23 cellular contexts compared by ENCODE assay signal in the genomic region with DNA sequence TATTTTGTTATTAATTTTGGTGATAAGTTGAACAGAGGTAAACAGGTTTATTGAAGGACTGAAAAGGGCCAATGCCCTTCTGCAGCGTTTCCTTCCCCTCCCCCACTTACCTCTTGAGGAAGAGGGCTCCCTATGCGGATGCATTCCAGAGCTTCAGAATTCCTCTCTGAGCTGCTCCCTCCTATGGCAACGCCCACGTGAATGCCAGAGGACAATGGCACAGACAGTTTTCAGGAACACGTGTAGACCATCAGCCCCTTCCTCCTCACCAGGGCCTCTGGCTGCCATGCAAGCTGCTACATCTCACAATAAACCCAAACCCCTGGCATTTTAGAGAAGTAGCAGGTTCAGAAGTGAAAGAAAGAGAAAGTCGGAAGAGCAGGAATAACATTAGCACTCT.
DNase-seq lines count a peak whose midpoint lies in the region; ATAC-seq and TF ChIP-seq lines count a peak whose summit lies in the region.
"Had no signal": no experiment of that assay in that cellular context is flagged by ENCODE, and none has a peak within 500 bp of the region (broad histone marks: within the 10 kb centered on the region; RNA-seq: fewer than 3 reads in every experiment).

No MANE protein-coding gene starts in this region.

- H3K4me1 ChIP-seq in PC-3 (ENCODE audit: insufficient read depth, low read length) (no peaks in the 10 kb centered on the region), iPS-18a (ENCODE audit: control insufficient read depth, low read depth, low read length) (peaks cover 19% of the 10 kb centered on the region), neuronal stem cell (ENCODE audit: control insufficient read depth in 2 of 2, insufficient read depth in 1 of 2, low read depth in 1 of 2, low read length in 2 of 2) (peaks cover 5 to 7% of the 10 kb centered on the region in 2 donors)
- H3K4me1 ChIP-seq: heart right ventricle, psoas muscle, thyroid gland had no signal

- no peak overlapping the region for H2AK5ac ChIP-seq in neuronal stem cell (ENCODE audit: low read depth, low read length)

- H3K4ac ChIP-seq in neuronal stem cell (ENCODE audit: low read length): no peak overlapping the region

- POLR2A ChIA-PET in PC-3 (lab: Charles Lee; ENCODE audit: unreplicated experiment): no interaction called here

- H3K27me3 ChIP-seq in PC-3 (ENCODE audit: low read length) (no peaks in the 10 kb centered on the region), iPS-18a (ENCODE audit: control insufficient read depth, insufficient read depth, low read length) (no peaks in the 10 kb centered on the region), neuronal stem cell (ENCODE audit: control insufficient read depth in 3 of 3, insufficient read depth in 3 of 3, low read depth in 1 of 3, low read length in 3 of 3) (no peaks in the 10 kb centered on the region)
- H3K27me3 ChIP-seq: thyroid gland had no signal

- H3K23ac ChIP-seq in neuronal stem cell (ENCODE audit: low read depth, low read length, poor library complexity): no peak overlapping the region

- H2AFZ ChIP-seq in PC-3 (ENCODE audit: low read length) (no peak overlapping the region), neuronal stem cell (ENCODE audit: low read length) (peak overlapping the region; percentile 72)

- no peak overlapping the region for H4K91ac ChIP-seq in neuronal stem cell (ENCODE audit: low read depth, low read length, poor library complexity)

- ATAC-seq in PC-3 (no peak), natural killer cell (no peak)
- ATAC-seq: HCT116; heart right ventricle; left cardiac atrium; psoas muscle; stimulated activated naive CD8-positive, alpha-beta T cell treated with anti-CD3 and anti-CD28 coated beads, Interleukin-15, Interleukin-2, amounts not matched to agents 100 U/mL and 50 U/mL, for 24 hours had no signal

- H4K20me1 ChIP-seq in PC-3 (ENCODE audit: low read length): no peaks in the 10 kb centered on the region

- no CpG with 5 or more reads among the region's 6 CpGs for WGBS in neuronal stem cell (ENCODE audit: extremely low coverage in 2 of 2, insufficient read length in 2 of 2, insufficient replicate concordance in 1 of 2), 2 donors

- H3K27ac Mint-ChIP-seq in natural killer cell: no peak overlapping the region
- H3K27ac Mint-ChIP-seq: CD4-positive, alpha-beta T cell had no signal

- no peaks in the 10 kb centered on the region for H3K9me3 Mint-ChIP-seq in natural killer cell
- H3K9me3 Mint-ChIP-seq: CD4-positive, alpha-beta T cell had no signal

- H3K36me3 ChIP-seq in PC-3 (ENCODE audit: low read depth, low read length) (no peaks in the 10 kb centered on the region), iPS-18a (ENCODE audit: control insufficient read depth, low read depth, low read length) (no peaks in the 10 kb centered on the region), neuronal stem cell (replicated peaks in 1 of 2; ENCODE audit: control insufficient read depth in 2 of 2, insufficient read depth in 2 of 2, low read length in 2 of 2) (no peaks in the 10 kb centered on the region)
- H3K36me3 ChIP-seq: heart right ventricle, thyroid gland had no signal

- BruUV-seq in PC-3 (replicated peaks; lab: Mats Ljungman, UMichigan): no TSS peak

- CTCF ChIA-PET in PC-3 (lab: Charles Lee): no interaction called here

- TF ChIP-seq CTCF in PC-3 (conservative IDR thresholded peaks at IDR 0.05; ENCODE audit: low read depth, low read length): no peak
- no peak for TF ChIP-seq CTCF in natural killer cell (IDR thresholded peaks at IDR 0.05)

- H3K27ac ChIP-seq in PC-3 (ENCODE audit: low read length) (no peak overlapping the region), iPS-18a (ENCODE audit: low read length) (peak overlapping the region; percentile 89), neuronal stem cell (replicated peaks; ENCODE audit: low read length) (peak overlapping the region; percentile 56)
- H3K27ac ChIP-seq: heart right ventricle, psoas muscle, thyroid gland had no signal

- no peak overlapping the region for H4K8ac ChIP-seq in neuronal stem cell (ENCODE audit: low read depth, low read length)

- no peak overlapping the region for H2BK5ac ChIP-seq in neuronal stem cell (ENCODE audit: low read length)

- H3K4me1 Mint-ChIP-seq in natural killer cell: no peaks in the 10 kb centered on the region

- no peak overlapping the region for H3K4me3 Mint-ChIP-seq in natural killer cell
- H3K4me3 Mint-ChIP-seq: CD4-positive, alpha-beta T cell had no signal

- no peaks in the 10 kb centered on the region for H3K36me3 Mint-ChIP-seq in natural killer cell

- no peak overlapping the region for H2BK12ac ChIP-seq in neuronal stem cell (ENCODE audit: low read length)

- no peak overlapping the region for H2BK120ac ChIP-seq in neuronal stem cell (ENCODE audit: low read depth, low read length)

- H3K9me2 ChIP-seq in PC-3 (replicated peaks; ENCODE audit: low read length): no peaks in the 10 kb centered on the region

- H3F3A ChIP-seq in PC-3 (ENCODE audit: low read length, unreplicated experiment): no peaks in the 10 kb centered on the region

- DNase-seq in ELR (ENCODE audit: low read depth): peak; percentile 11
- DNase-seq in PC-3: peak; percentile 1
- peak; percentile 36 for DNase-seq in neuronal stem cell (ENCODE audit: low spot score)
- DNase-seq in T-helper 9 cell: no peak
- no peak for DNase-seq in SKM-1 (lab: John Stamatoyannopoulos, UW; ENCODE audit: unreplicated experiment)
- no peak for DNase-seq in natural killer cell
- DNase-seq in stimulated activated CD4-positive, alpha-beta T cell treated with anti-CD3 and anti-CD28 coated beads, Interleukin-15, amount 100 ng/mL, for 24 hours: no peak
- DNase-seq: activated CD4-positive, alpha-beta T cell treated with anti-CD3 and anti-CD28 coated beads, Interleukin-2, amount 50 U/mL, for 1 hour; activated effector memory CD4-positive, alpha-beta T cell treated with anti-CD3 and anti-CD28 coated beads, Interleukin-2, amount 50 U/mL, for 16 hours; CD4-positive, alpha-beta T cell; DMS53; heart right ventricle; left cardiac atrium; NCI-H1105; NCI-H2081 treated with DMSO at 0.1 percent for 48 hours; NCI-H526; psoas muscle; small intestine; stimulated activated CD4-positive, alpha-beta T cell treated with anti-CD3 and anti-CD28 coated beads, Interleukin-2, amount 100 ng/mL, for 48 hours; stimulated activated naive CD8-positive, alpha-beta T cell treated with anti-CD3 and anti-CD28 coated beads, Interleukin-15, Interleukin-2, amounts not matched to agents 100 U/mL and 50 U/mL, for 24 hours; thyroid gland had no signal

- H3K79me1 ChIP-seq in neuronal stem cell (ENCODE audit: low read depth, low read length): no peaks in the 10 kb centered on the region

- intact Hi-C loops in PC-3 (cut with micrococcal nuclease): no loop called here
- intact Hi-C loops in natural killer cell (cut with micrococcal nuclease): no loop called here

- no peaks in the 10 kb centered on the region for H3K79me2 ChIP-seq in PC-3 (ENCODE audit: low read length)

- H3K14ac ChIP-seq in neuronal stem cell (ENCODE audit: low read length): no peak overlapping the region

- H3K4me3 ChIP-seq in PC-3 (ENCODE audit: low read length) (no peak overlapping the region), iPS-18a (ENCODE audit: low read length) (no peak overlapping the region), neuronal stem cell (ENCODE audit: low read length in 2 of 2) (no peak overlapping the region)
- H3K4me3 ChIP-seq: heart right ventricle, psoas muscle, thyroid gland had no signal

- peaks cover 0 to 13% of the 10 kb centered on the region in 2 donors for H3K27me3 Mint-ChIP-seq in natural killer cell (ENCODE audit: low read depth in 2 of 2)

- H3K9ac ChIP-seq in PC-3 (ENCODE audit: low read length) (no peak overlapping the region), iPS-18a (ENCODE audit: low read length) (peak overlapping the region; percentile 64), neuronal stem cell (ENCODE audit: low read depth, low read length, poor library complexity) (no peak overlapping the region)

- H3K4me2 ChIP-seq in PC-3 (ENCODE audit: low read length) (no peak overlapping the region), neuronal stem cell (ENCODE audit: insufficient read depth, low read length, poor library complexity, severe bottlenecking) (no peak overlapping the region)

- no peak overlapping the region for H3K18ac ChIP-seq in neuronal stem cell (ENCODE audit: low read length)

- H3K9me3 ChIP-seq in PC-3 (ENCODE audit: low read length) (no peaks in the 10 kb centered on the region), iPS-18a (ENCODE audit: control insufficient read depth, low read depth, low read length) (no peaks in the 10 kb centered on the region), neuronal stem cell (replicated peaks in 1 of 2; ENCODE audit: control insufficient read depth in 2 of 2, insufficient read depth in 1 of 2, low read depth in 1 of 2, low read length in 2 of 2) (no peaks in the 10 kb centered on the region)
- H3K9me3 ChIP-seq: heart right ventricle, psoas muscle, thyroid gland had no signal

- H2BK15ac ChIP-seq in neuronal stem cell (ENCODE audit: low read length): no peak overlapping the region

Comparison
In these comparisons a context has a peak if more than half of its experiments do, and no peak if none do; other contexts are left out.
1. DNase-seq: peak in ELR (single experiment), PC-3 (single experiment) and neuronal stem cell (single experiment); none in T-helper 9 cell (single experiment), SKM-1 (single experiment), natural killer cell (single experiment) and stimulated activated CD4-positive, alpha-beta T cell treated with anti-CD3 and anti-CD28 coated beads, Interleukin-15, amount 100 ng/mL, for 24 hours (single experiment).